Comparison of ENCODE assay signal across 9 cellular contexts in genomic region chr10:11035318-11035920, GRCh38. TPM values are rescaled to one million over a fixed set of nuclear protein-coding genes. Genes with fewer than 3 reads are reported as not detected.
DNase-seq lines count a peak whose midpoint lies in the region; ATAC-seq, FAIRE-seq and TF ChIP-seq lines count a peak whose summit lies in the region.
"Had no signal": no experiment of that assay in that cellular context is flagged by ENCODE, and none has a peak within 500 bp of the region (broad histone marks: within the 10 kb centered on the region; RNA-seq: fewer than 3 reads in every experiment).

No MANE protein-coding gene starts in this region.

- H3K9me3 ChIP-seq in left ventricle myocardium inferior (replicated peaks), result no peaks in the 10 kb centered on the region
- H3K9me3 ChIP-seq in sigmoid colon, result no peaks in the 10 kb centered on the region

- H3K36me3 Mint-ChIP-seq in natural killer cell, result no peaks in the 10 kb centered on the region

- H3K4me1 ChIP-seq in left ventricle myocardium inferior (peaks cover 74% of the 10 kb centered on the region), sigmoid colon (peaks cover 0 to 18% (median 16%) of the 10 kb centered on the region in 4 donors)

- no peaks in the 10 kb centered on the region for H3K27me3 ChIP-seq in left ventricle myocardium inferior (ENCODE audit: low read depth)
- no peaks in the 10 kb centered on the region for H3K27me3 ChIP-seq in sigmoid colon

- no peak overlapping the region for H3K4me3 Mint-ChIP-seq in natural killer cell

- H3K9me3 Mint-ChIP-seq in natural killer cell, result no peaks in the 10 kb centered on the region

- 42 to 48% methylated on average over 4 of the region's 4 CpGs for WGBS in sigmoid colon, 2 donors

- ATAC-seq in natural killer cell, result no peak

- H3K27me3 Mint-ChIP-seq in natural killer cell (ENCODE audit: low read depth in 2 of 2), result peaks cover 8 to 13% of the 10 kb centered on the region in 2 donors

- TF ChIP-seq POLR2A in sigmoid colon (IDR thresholded peaks at IDR 0.05), result no peak

- H3K27ac Mint-ChIP-seq in natural killer cell, result no peak overlapping the region

- peak in 1 of 4 donors; percentile 28 for TF ChIP-seq EP300 in sigmoid colon (IDR thresholded peaks at IDR 0.05)

- H3K36me3 ChIP-seq in left ventricle myocardium inferior (no peaks in the 10 kb centered on the region), sigmoid colon (no peaks in the 10 kb centered on the region)

- H3K4me3 ChIP-seq in HFF-Myc (replicated peaks; ENCODE audit: low read depth, low read length), result no peak overlapping the region
- no peak overlapping the region for H3K4me3 ChIP-seq in left ventricle myocardium inferior
- no peak overlapping the region for H3K4me3 ChIP-seq in sigmoid colon
- H3K4me3 ChIP-seq: PC-9 had no signal

- peak overlapping the region; percentile 72 for H3K27ac ChIP-seq in left ventricle myocardium inferior (replicated peaks)
- H3K27ac ChIP-seq in sigmoid colon, result peak overlapping the region in 3 of 4 donors; percentile 43 to 61 (median 52)
- H3K27ac ChIP-seq: PC-9 had no signal

- FAIRE-seq in frontal cortex (lab: Jason Lieb, UNC), result no peak

- DNase-seq in HFF-Myc (ENCODE audit: extremely low read depth, low read depth) (peak; percentile 20), astrocyte of the hippocampus (ENCODE audit: low read depth, low spot score) (peak; percentile 70), left ventricle myocardium inferior (no peak), sigmoid colon (peak; percentile 81), T-helper 1 cell (no peak), frontal cortex (ENCODE audit: low spot score in 2 of 2) (no peak), natural killer cell (no peak)
- DNase-seq in activated CD4-positive, alpha-beta T cell treated with anti-CD3 and anti-CD28 coated beads, Interleukin-2, amount 50 U/mL, for 4 hours, result no peak

- no peak for TF ChIP-seq CTCF in HFF-Myc (IDR thresholded peaks at IDR 0.05; ENCODE audit: low read depth, low read length, missing control alignments)
- TF ChIP-seq CTCF in left ventricle myocardium inferior (IDR thresholded peaks at IDR 0.05; ENCODE audit: borderline replicate concordance), result no peak
- TF ChIP-seq CTCF in sigmoid colon (IDR thresholded peaks at IDR 0.05), result no peak
- TF ChIP-seq CTCF in natural killer cell (IDR thresholded peaks at IDR 0.05), result no peak

- peaks cover 4 to 6% of the 10 kb centered on the region in 2 donors for H3K4me1 Mint-ChIP-seq in natural killer cell

- intact Hi-C loops in left ventricle myocardium inferior (cut with micrococcal nuclease) (no loop called here), sigmoid colon (cut with DNase I) (loop anchor here (5.0 kb wide), 1 partner anchor 1703 kb away; no protein-coding TSS in a partner anchor), natural killer cell (cut with micrococcal nuclease) (no loop called here)

RNA-seq across cellular contexts. Expression of gene CELF2, which starts 17.7 kb away (rescaled TPM):
- total RNA-seq in left ventricle myocardium inferior (74.9 TPM), sigmoid colon (10 to 100 TPM; 48.9 to 83.1 (median 60.3) TPM), frontal cortex (129 TPM), natural killer cell (100 to 1,000 TPM; 282 to 298 (median 295) TPM)
- polyA plus RNA-seq in sigmoid colon, result 10 to 100 TPM in 2 of 3 donors, 1 to 10 TPM in 1; 6.0 to 27.5 (median 12.6) TPM
- total RNA-seq: PC-9 had no signal

Comparison
In these comparisons a context has a peak if more than half of its experiments do, and no peak if none do; other contexts are left out.
1. DNase-seq: peak in HFF-Myc (single experiment), astrocyte of the hippocampus (single experiment) and sigmoid colon (single experiment); none in left ventricle myocardium inferior (single experiment), activated CD4-positive, alpha-beta T cell treated with anti-CD3 and anti-CD28 coated beads, Interleukin-2, amount 50 U/mL, for 4 hours (0 of 2), T-helper 1 cell (0 of 5), frontal cortex (0 of 2) and natural killer cell (single experiment).